ENCODE assay signal across 15 cellular contexts in the genomic region with DNA sequence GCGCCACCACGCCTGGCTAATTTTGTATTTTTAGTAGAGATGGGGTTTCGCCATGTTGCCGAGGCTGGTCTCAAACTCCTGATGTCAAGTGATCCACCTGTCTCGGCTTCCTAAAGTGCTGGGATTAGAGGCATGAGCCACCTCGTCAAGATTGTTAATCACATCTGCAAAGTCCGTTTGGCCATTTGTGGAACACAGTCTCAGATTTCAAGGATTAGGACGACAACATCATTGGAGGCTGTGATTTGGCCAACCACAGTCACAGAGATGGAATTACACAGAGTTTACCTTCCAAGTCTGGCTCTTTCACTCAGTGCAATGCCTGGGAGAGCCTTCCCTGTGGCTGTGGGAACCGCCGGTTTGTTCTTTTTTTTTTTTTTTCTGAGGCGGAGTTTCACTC. TPM values are rescaled to one million over a fixed set of nuclear protein-coding genes. Genes with fewer than 3 reads are reported as not detected.
DNase-seq lines count a peak whose midpoint lies in the region; ATAC-seq, FAIRE-seq and TF ChIP-seq lines count a peak whose summit lies in the region.
"Had no signal": no experiment of that assay in that cellular context is flagged by ENCODE, and none has a peak within 500 bp of the region (broad histone marks: within the 10 kb centered on the region; RNA-seq: fewer than 3 reads in every experiment).

No MANE protein-coding gene starts in this region.

- peak overlapping the region; percentile 34; the same call in 1 of the 2 replicates for H3K9ac ChIP-seq in HCT116 (ENCODE audit: low read length)
- H3K9ac ChIP-seq: SK-N-SH had no signal

- no peaks in the 10 kb centered on the region for H3K36me3 ChIP-seq in HCT116 (ENCODE audit: control insufficient read depth in 1 of 2, insufficient read depth in 2 of 2, low read length in 2 of 2)

- TF ChIP-seq RAD21 in A549 (conservative IDR thresholded peaks at IDR 0.05 in 1 of 2, IDR thresholded peaks at IDR 0.05 in 1 of 2) (no peak), HCT116 (IDR thresholded peaks at IDR 0.05; ENCODE audit: low read depth) (no peak)

- H3K9me2 ChIP-seq in HCT116 (ENCODE audit: insufficient read depth) = no peaks in the 10 kb centered on the region
- H3K9me2 ChIP-seq: SK-N-SH had no signal

- TF ChIP-seq EP300 in A549 (IDR thresholded peaks at IDR 0.05) = no peak

- no peak for TF ChIP-seq CTCF in A549 (IDR thresholded peaks at IDR 0.05)
- no peak for TF ChIP-seq CTCF in HCT116 (IDR thresholded peaks at IDR 0.05 in 2 of 3, conservative IDR thresholded peaks at IDR 0.05 in 1 of 3; ENCODE audit: borderline replicate concordance in 1 of 3, insufficient read depth in 1 of 3, low read depth in 2 of 3, low read length in 2 of 3)
- no peak for TF ChIP-seq CTCF in RWPE1 (conservative IDR thresholded peaks at IDR 0.05; ENCODE audit: low read depth)

- FAIRE-seq in A549 (lab: Jason Lieb, UNC) = no peak

- H3K4me3 ChIP-seq in A549 (no peak overlapping the region), HCT116 (replicated peaks in 1 of 2; ENCODE audit: low read depth in 1 of 2, low read length in 2 of 2) (no peak overlapping the region)

- H3K27me3 Mint-ChIP-seq in T-helper 2 cell treated with Interferon-gamma antibody and Interleukin-4, amounts not matched to agents 5 μg/mL and 100 μg/mL, for 36 hours (ENCODE audit: low read depth) = peaks cover 3% of the 10 kb centered on the region

- H3K4me2 ChIP-seq in A549 (no peak overlapping the region), HCT116 (ENCODE audit: low read length) (peak overlapping the region; percentile 35)
- H3K4me2 ChIP-seq: SK-N-SH had no signal

- no peaks in the 10 kb centered on the region for H3K4me1 Mint-ChIP-seq in T-helper 2 cell treated with Interferon-gamma antibody and Interleukin-4, amounts not matched to agents 5 μg/mL and 100 μg/mL, for 36 hours (ENCODE audit: low read depth)

- no TSS peak for BruUV-seq in HCT116 (replicated peaks; lab: Mats Ljungman, UMichigan)

- intact Hi-C loops in HCT116 (cut with micrococcal nuclease) (loop anchor here (2.0 kb wide), 1 partner anchor 27 kb away; no protein-coding TSS in a partner anchor), left ventricle myocardium superior (cut with micrococcal nuclease) (no loop called here)

- H3K4me1 ChIP-seq in A549 = peaks cover 85% of the 10 kb centered on the region
- H3K4me1 ChIP-seq in HCT116 (ENCODE audit: control insufficient read depth in 1 of 2, insufficient read depth in 2 of 2, low read length in 2 of 2) = peaks cover 58 to 91% of the 10 kb centered on the region in 2 experiments
- H3K4me1 ChIP-seq: foreskin keratinocyte had no signal

- RAD21 ChIA-PET in HCT116 (lab: Charles Lee; ENCODE audit: low non-redundant PET in 1 of 2, low total read pairs in 2 of 2, uncharacterized antibody in 2 of 2, unreplicated experiment in 2 of 2) = no interaction called here

- TF ChIP-seq POLR2A in A549 (IDR thresholded peaks at IDR 0.05; ENCODE audit: low read length) (no peak), HCT116 (IDR thresholded peaks at IDR 0.05; ENCODE audit: borderline replicate concordance, extremely low read depth, insufficient read depth, insufficient read length) (no peak)

- no peaks in the 10 kb centered on the region for H3K36me3 Mint-ChIP-seq in T-helper 2 cell treated with Interferon-gamma antibody and Interleukin-4, amounts not matched to agents 5 μg/mL and 100 μg/mL, for 36 hours (ENCODE audit: low read depth)

- no peaks in the 10 kb centered on the region for H3K79me2 ChIP-seq in HCT116 (ENCODE audit: insufficient read depth, low read length)

- H3K9me3 ChIP-seq in A549 (no peaks in the 10 kb centered on the region), HCT116 (ENCODE audit: control insufficient read depth in 1 of 2, insufficient read depth in 1 of 2, low read depth in 1 of 2, low read length in 2 of 2) (no peaks in the 10 kb centered on the region)
- H3K9me3 ChIP-seq: SK-N-SH had no signal

- H3K9me3 Mint-ChIP-seq in T-helper 2 cell treated with Interferon-gamma antibody and Interleukin-4, amounts not matched to agents 5 μg/mL and 100 μg/mL, for 36 hours = no peaks in the 10 kb centered on the region
- H3K9me3 Mint-ChIP-seq: stimulated activated naive CD8-positive, alpha-beta T cell treated with anti-CD3 and anti-CD28 coated beads, Interleukin-15, amount 100 ng/mL, for 72 hours had no signal

- H3K27ac ChIP-seq in A549 = peak overlapping the region; percentile 97 to 100
- peak overlapping the region; percentile 46 for H3K27ac ChIP-seq in HCT116 (ENCODE audit: low read depth, low read length)
- H3K27ac ChIP-seq in RWPE1 = 0 out of 2 replicates have a peak overlapping the region, but pooled peaks have one; percentile 5
- H3K27ac ChIP-seq: foreskin keratinocyte had no signal

- POLR2A ChIA-PET in A549 (lab: Yijun Ruan, JAX) (no interaction called here), HCT116 (lab: Charles Lee) (interaction anchor here (0.7 to 2.1 kb wide), 2 partner anchors 11 to 16 kb away, joined by 3 to 14 read pairs; no protein-coding TSS in a partner anchor), RWPE1 (lab: Yijun Ruan, JAX; ENCODE audit: low non-redundant PET) (no interaction called here)

- no peak overlapping the region for H3K4me3 Mint-ChIP-seq in T-helper 2 cell treated with Interferon-gamma antibody and Interleukin-4, amounts not matched to agents 5 μg/mL and 100 μg/mL, for 36 hours
- H3K4me3 Mint-ChIP-seq: stimulated activated naive CD8-positive, alpha-beta T cell treated with anti-CD3 and anti-CD28 coated beads, Interleukin-15, amount 100 ng/mL, for 72 hours had no signal

- 90% methylated on average over 11 of the region's 11 CpGs for WGBS in A549 (ENCODE audit: missing lambda C conversion rate)

- no peak overlapping the region for H3K27ac Mint-ChIP-seq in T-helper 2 cell treated with Interferon-gamma antibody and Interleukin-4, amounts not matched to agents 5 μg/mL and 100 μg/mL, for 36 hours
- H3K27ac Mint-ChIP-seq: stimulated activated naive CD8-positive, alpha-beta T cell treated with anti-CD3 and anti-CD28 coated beads, Interleukin-15, amount 100 ng/mL, for 72 hours had no signal

- H2AFZ ChIP-seq in HCT116 (ENCODE audit: low read depth, low read length, poor library complexity, severe bottlenecking) = peak overlapping the region; percentile 66

- CTCF ChIA-PET in A549 (lab: Yijun Ruan, JAX) (interaction anchor here (0.8 to 21.8 kb wide), 5 partner anchors 9 to 63 kb away, joined by 3 to 618 read pairs (median 11); no protein-coding TSS in a partner anchor), HCT116 (lab: Charles Lee) (interaction anchor here (1.0 kb wide), 2 partner anchors 19 to 178 kb away, joined by 3 read pairs; a partner anchor contains a TSS), RWPE1 (lab: Yijun Ruan, JAX) (no interaction called here)

- H4K20me1 ChIP-seq in HCT116 (ENCODE audit: insufficient read depth) = no peaks in the 10 kb centered on the region

- ATAC-seq in A549 = no peak
- ATAC-seq in HCT116 = no peak
- no peak for ATAC-seq in left ventricle myocardium superior
- ATAC-seq: foreskin keratinocyte; stimulated activated naive CD8-positive, alpha-beta T cell treated with anti-CD3 and anti-CD28 coated beads, Interleukin-15, amount 100 ng/mL, for 72 hours had no signal

- no peaks in the 10 kb centered on the region for H3K27me3 ChIP-seq in HCT116 (ENCODE audit: insufficient read depth, low read length)
- H3K27me3 ChIP-seq: foreskin keratinocyte had no signal

- no peak for DNase-seq in A549 (ENCODE audit: low read depth in 1 of 2, low spot score in 1 of 2)
- DNase-seq in HCT116 (ENCODE audit: low read depth, low spot score) = no peak
- DNase-seq in RWPE1 (ENCODE audit: low spot score) = no peak
- peak; percentile 55 for DNase-seq in iris pigment epithelial cell (ENCODE audit: low read depth)
- DNase-seq in T-helper 2 cell treated with Interferon-gamma antibody and Interleukin-4, amounts not matched to agents 5 μg/mL and 100 μg/mL, for 36 hours (ENCODE audit: low spot score) = no peak
- DNase-seq in left ventricle myocardium superior = no peak
- DNase-seq in activated CD4-positive, alpha-beta T cell treated with anti-CD3 and anti-CD28 coated beads for 48 hours = no peak
- DNase-seq in NCI-H1105 (lab: John Stamatoyannopoulos, UW) = no peak
- DNase-seq: foreskin keratinocyte; NCI-H2171; SK-N-SH; stimulated activated CD4-positive, alpha-beta T cell treated with anti-CD3 and anti-CD28 coated beads, Interleukin-12 subunit alpha, Interleukin-12 subunit beta, amount 100 ng/mL, for 4 hours; stimulated activated naive CD8-positive, alpha-beta T cell treated with anti-CD3 and anti-CD28 coated beads, Interleukin-15, amount 100 ng/mL, for 72 hours had no signal

RNA-seq across cellular contexts. Expression of a gene that starts 17.8 kb away (rescaled TPM):
- 22.2 and 22.4 TPM in 2 replicates for polyA plus RNA-seq in A549 (2011; rRNA removed)
- 31.5 and 41.0 TPM in 2 replicates for polyA plus RNA-seq in A549 (2012; cell fraction: cytosol; rRNA removed)
- polyA plus RNA-seq in A549 (2012; cell fraction: nucleus; rRNA removed) = 23.6 and 29.0 TPM in 2 replicates
- polyA plus RNA-seq in A549 (2017; fragmentation: RNase III; extraction: RNeasy Plus Mini Kit Qiagen cat#74134 plus additional on column Dnase treatment) = 30.1 to 36.5 TPM (median 34.3 TPM) in 3 replicates
- polyA minus RNA-seq in A549 (2011; rRNA and poly(A)+ RNA removed) = 26.5 and 28.7 TPM in 2 replicates
- 4.8 TPM for total RNA-seq in HCT116 (2021; ENCODE audit: unreplicated experiment)
- 7.1 and 8.1 TPM in 2 replicates for polyA plus RNA-seq in HCT116 (2012)
- total RNA-seq in left ventricle myocardium superior = 0.35 TPM
- total RNA-seq: MCF 10A had no signal

RNA-seq across cellular contexts. Expression of a gene that starts 36.7 kb away (rescaled TPM):
- polyA plus RNA-seq in A549 (2011; rRNA removed) (0.08 and 0.09 TPM in 2 replicates), A549 (2017; fragmentation: RNase III; extraction: RNeasy Plus Mini Kit Qiagen cat#74134 plus additional on column Dnase treatment) (0.12 to 0.13 TPM in 2 of 3 replicates, not detected in the other)
- polyA plus RNA-seq in A549 (2012; cell fraction: cytosol; rRNA removed) = 0.08 and 0.16 TPM in 2 replicates
- polyA plus RNA-seq in A549 (2012; cell fraction: nucleus; rRNA removed) = 0.24 and 0.60 TPM in 2 replicates
- 0.39 TPM in 1 of 2 replicates, not detected in the other for polyA minus RNA-seq in A549 (2011; rRNA and poly(A)+ RNA removed)
- total RNA-seq in HCT116 (2021; ENCODE audit: unreplicated experiment) (not detected), left ventricle myocardium superior (not detected)
- polyA plus RNA-seq in HCT116 (2012) = 0.31 and 0.35 TPM in 2 replicates
- total RNA-seq: foreskin keratinocyte, MCF 10A, mesenteric fat pad had no signal
- polyA plus RNA-seq: foreskin keratinocyte, SK-N-SH had no signal

RNA-seq across cellular contexts. Expression of a gene that starts 45.1 kb away (rescaled TPM):
- polyA plus RNA-seq in A549 (2011; rRNA removed) (0.16 and 0.45 TPM in 2 replicates), A549 (2017; fragmentation: RNase III; extraction: RNeasy Plus Mini Kit Qiagen cat#74134 plus additional on column Dnase treatment) (0.24 to 0.45 TPM (median 0.41 TPM) in 3 replicates)
- 0.13 and 0.25 TPM in 2 replicates for polyA plus RNA-seq in A549 (2012; cell fraction: cytosol; rRNA removed)
- 0.29 and 0.73 TPM in 2 replicates for polyA plus RNA-seq in A549 (2012; cell fraction: nucleus; rRNA removed)
- polyA minus RNA-seq in A549 (2011; rRNA and poly(A)+ RNA removed) = 0.45 and 0.73 TPM in 2 replicates
- total RNA-seq in HCT116 (2021; ENCODE audit: unreplicated experiment) (6.8 TPM), left ventricle myocardium superior (not detected)
- 1.9 and 3.1 TPM in 2 replicates for polyA plus RNA-seq in HCT116 (2012)

RNA-seq across cellular contexts. Expression of a gene that starts 49.2 kb away (rescaled TPM):
- polyA plus RNA-seq in A549 (2011; rRNA removed) (1,390 and 1,780 TPM in 2 replicates), A549 (2017; fragmentation: RNase III; extraction: RNeasy Plus Mini Kit Qiagen cat#74134 plus additional on column Dnase treatment) (2,568 to 2,696 TPM (median 2,647 TPM) in 3 replicates)
- 2,689 and 2,957 TPM in 2 replicates for polyA plus RNA-seq in A549 (2012; cell fraction: cytosol; rRNA removed)
- polyA plus RNA-seq in A549 (2012; cell fraction: nucleus; rRNA removed) = 2,348 and 2,474 TPM in 2 replicates
- polyA minus RNA-seq in A549 (2011; rRNA and poly(A)+ RNA removed) = 793 and 1,174 TPM in 2 replicates
- total RNA-seq in HCT116 (2021; ENCODE audit: unreplicated experiment) (2,006 TPM), left ventricle myocardium superior (554 TPM)
- 3,599 and 4,255 TPM in 2 replicates for polyA plus RNA-seq in HCT116 (2012)

RNA-seq across cellular contexts. Expression of a gene that starts 49.5 kb away (rescaled TPM):
- polyA plus RNA-seq in A549 (2011; rRNA removed) = 5.5 and 6.1 TPM in 2 replicates
- polyA plus RNA-seq in A549 (2012; cell fraction: cytosol; rRNA removed) = 13.7 and 18.6 TPM in 2 replicates
- polyA plus RNA-seq in A549 (2012; cell fraction: nucleus; rRNA removed) = 37.8 and 64.1 TPM in 2 replicates
- 14.7 to 18.3 TPM (median 17.1 TPM) in 3 replicates for polyA plus RNA-seq in A549 (2017; fragmentation: RNase III; extraction: RNeasy Plus Mini Kit Qiagen cat#74134 plus additional on column Dnase treatment)
- polyA minus RNA-seq in A549 (2011; rRNA and poly(A)+ RNA removed) = 8.5 and 10.8 TPM in 2 replicates
- total RNA-seq in HCT116 (2021; ENCODE audit: unreplicated experiment) = 19.9 TPM
- 5.9 and 6.9 TPM in 2 replicates for polyA plus RNA-seq in HCT116 (2012)
- 7.2 TPM for total RNA-seq in left ventricle myocardium superior

Comparison
In these comparisons a context has a peak if more than half of its experiments do, and no peak if none do; other contexts are left out.
1. H3K27ac ChIP-seq: peak in every context shown above with its lines; median percentile 98 in A549; 46 in HCT116; 5 in RWPE1.